8 cellular contexts compared by ENCODE assay signal in genomic region chr13:75635621-75636338, GRCh38. TPM values are rescaled to one million over a fixed set of nuclear protein-coding genes. Genes with fewer than 3 reads are reported as not detected.
DNase-seq lines count a peak whose midpoint lies in the region; ATAC-seq, FAIRE-seq and TF ChIP-seq lines count a peak whose summit lies in the region.

TSS of gene LMO7 (plus strand) at chr13:75636330. CDS start at chr13:75636658, 328 bp downstream.

- H3K4me1 ChIP-seq in Karpas-422 (ENCODE audit: low read length) (peaks cover 22% of the 10 kb centered on the region), mesenchymal stem cell (ENCODE audit: control insufficient read depth, insufficient read depth, low read depth, low read length) (peaks cover 7% of the 10 kb centered on the region)
- H3K4me1 ChIP-seq in effector memory CD4-positive, alpha-beta T cell (ENCODE audit: control insufficient read depth, insufficient read depth, low read length, poor library complexity, severe bottlenecking): no peaks in the 10 kb centered on the region

- peak; percentile 51 for FAIRE-seq in GM12891 (lab: Jason Lieb, UNC)
- FAIRE-seq in H54 (lab: Jason Lieb, UNC): no peak

- no peaks in the 10 kb centered on the region for H3K9me2 ChIP-seq in Karpas-422 (replicated peaks; ENCODE audit: insufficient read depth, low read length)

- no peak for TF ChIP-seq POLR2A in GM12891 (IDR thresholded peaks at IDR 0.05; ENCODE audit: low read depth, low read length)
- TF ChIP-seq POLR2A in H54 (IDR thresholded peaks at IDR 0.05; ENCODE audit: low read depth, low read length): no peak; the same call in 1 of the 2 replicates

- whole genome bisulfite sequencing in mesenchymal stem cell: 1% methylated on average over 63 of the region's 86 CpGs

- H3K4me3 ChIP-seq in Karpas-422 (ENCODE audit: low read length) (peak within 1 kb of the TSS; percentile 82), mesenchymal stem cell (ENCODE audit: insufficient read depth in 1 of 2, low read depth in 1 of 2, low read length in 2 of 2) (peak within 1 kb of the TSS; percentile 84 to 98)
- peak within 1 kb of the TSS; percentile 81 for H3K4me3 ChIP-seq in effector memory CD4-positive, alpha-beta T cell (ENCODE audit: insufficient read depth, low read depth, low read length, poor library complexity, severe bottlenecking)

- H3K79me1 ChIP-seq in mesenchymal stem cell (replicated peaks; ENCODE audit: low read length, poor library complexity, severe bottlenecking): peaks cover 5% of the 10 kb centered on the region

- H3K9ac ChIP-seq in Karpas-422 (ENCODE audit: low read length) (peak within 1 kb of the TSS; percentile 74), mesenchymal stem cell (ENCODE audit: low read length) (peak within 1 kb of the TSS; percentile 92)

- peak within 1 kb of the TSS; percentile 97 for H4K91ac ChIP-seq in mesenchymal stem cell (ENCODE audit: low read length)

- H3K9me3 ChIP-seq in Karpas-422 (ENCODE audit: low read length) (no peaks in the 10 kb centered on the region), mesenchymal stem cell (ENCODE audit: control insufficient read depth, low read length) (no peaks in the 10 kb centered on the region)
- H3K9me3 ChIP-seq in effector memory CD4-positive, alpha-beta T cell (ENCODE audit: control insufficient read depth, low read length): no peaks in the 10 kb centered on the region

- H3K79me2 ChIP-seq in Karpas-422 (ENCODE audit: low read length): peaks cover 10% of the 10 kb centered on the region; the same call in 1 of the 2 replicates

- H3K18ac ChIP-seq in mesenchymal stem cell (ENCODE audit: low read depth in 1 of 2, low read length in 2 of 2): peak within 1 kb of the TSS; percentile 66 to 97

- H2BK15ac ChIP-seq in mesenchymal stem cell (ENCODE audit: low read depth, poor library complexity, severe bottlenecking): peak within 1 kb of the TSS; percentile 95

- H3K4me2 ChIP-seq in Karpas-422 (ENCODE audit: low read depth, low read length, poor library complexity, severe bottlenecking) (peak within 1 kb of the TSS; percentile 81), mesenchymal stem cell (ENCODE audit: low read length, poor library complexity, severe bottlenecking) (peak within 1 kb of the TSS; percentile 66)

- peak within 1 kb of the TSS; percentile 57 for H2AK5ac ChIP-seq in mesenchymal stem cell (ENCODE audit: low read length, severe bottlenecking)

- no peaks in the 10 kb centered on the region for H3K9me3 Mint-ChIP-seq in stimulated activated effector memory CD8-positive, alpha-beta T cell treated with anti-CD3 and anti-CD28 coated beads, Interleukin-12 subunit alpha, Interleukin-12 subunit beta, amount 100 ng/mL, for 72 hours

- H2BK5ac ChIP-seq in mesenchymal stem cell (ENCODE audit: low read depth, low read length, poor library complexity, severe bottlenecking): peak within 1 kb of the TSS; percentile 4

- DNase-seq in GM12891 (ENCODE audit: insufficient read length, low spot score) (peak; percentile 68), H54 (ENCODE audit: insufficient read length, low spot score) (peak; percentile 65), Karpas-422 (no peak), mesenchymal stem cell (peak; percentile 72), G401 (ENCODE audit: low spot score) (no peak)
- DNase-seq in activated CD4-positive, alpha-beta T cell treated with anti-CD3 and anti-CD28 coated beads, Interleukin-2, amount 50 U/mL, for 4 hours: peak; percentile 22 to 26
- peak; percentile 37 to 55 (median 53) for DNase-seq in effector memory CD4-positive, alpha-beta T cell
- peak in 1 of 2 donors; percentile 68 for DNase-seq in stimulated activated effector memory CD8-positive, alpha-beta T cell treated with anti-CD3 and anti-CD28 coated beads, Interleukin-12 subunit alpha, Interleukin-12 subunit beta, amount 100 ng/mL, for 72 hours (ENCODE audit: low spot score in 2 of 2)

- H2BK120ac ChIP-seq in mesenchymal stem cell (ENCODE audit: low read depth, low read length): peak within 1 kb of the TSS; percentile 98

- H3K14ac ChIP-seq in mesenchymal stem cell (ENCODE audit: low read length in 2 of 2): peak within 1 kb of the TSS in 1 of 2 experiments; percentile 97

- peak within 1 kb of the TSS; percentile 98 to 99 for H2BK12ac ChIP-seq in mesenchymal stem cell (ENCODE audit: low read length in 2 of 2)

- no peaks in the 10 kb centered on the region for H3K27me3 ChIP-seq in Karpas-422 (ENCODE audit: low read length)
- H3K27me3 ChIP-seq in effector memory CD4-positive, alpha-beta T cell (replicated peaks; ENCODE audit: control insufficient read depth, insufficient read depth, low read length, poor library complexity, severe bottlenecking): no peaks in the 10 kb centered on the region
- H3K27me3 ChIP-seq in mesenchymal stem cell (ENCODE audit: control insufficient read depth in 1 of 2, insufficient read depth in 1 of 2, low read length in 2 of 2): no peaks in the 10 kb centered on the region

- H3K27ac ChIP-seq in Karpas-422 (ENCODE audit: low read length): no peak within 1 kb of the TSS
- peak within 1 kb of the TSS; percentile 52 for H3K27ac ChIP-seq in effector memory CD4-positive, alpha-beta T cell (ENCODE audit: insufficient read depth, low read length, poor library complexity, severe bottlenecking)
- H3K27ac ChIP-seq in mesenchymal stem cell (ENCODE audit: low read length, poor library complexity, severe bottlenecking): peak within 1 kb of the TSS; percentile 35

- no peaks in the 10 kb centered on the region for H4K20me1 ChIP-seq in Karpas-422 (ENCODE audit: insufficient read depth, low read depth, low read length)

- in situ Hi-C loops in G401 (cut with HindIII; ENCODE audit: low sequenced_read_pairs): no loop called here

- peak within 1 kb of the TSS; percentile 42 to 90 for H3K4ac ChIP-seq in mesenchymal stem cell (ENCODE audit: low read depth in 1 of 2, low read length in 2 of 2)

- peak within 1 kb of the TSS in 1 of 2 experiments; percentile 57 for H3K23ac ChIP-seq in mesenchymal stem cell (ENCODE audit: low read length in 2 of 2)

- H2AFZ ChIP-seq in Karpas-422 (ENCODE audit: low read length) (peak within 1 kb of the TSS; percentile 97), mesenchymal stem cell (ENCODE audit: low read depth, low read length) (peak within 1 kb of the TSS; percentile 47)

- peak within 1 kb of the TSS; percentile 69 for H3K4me3 Mint-ChIP-seq in stimulated activated effector memory CD8-positive, alpha-beta T cell treated with anti-CD3 and anti-CD28 coated beads, Interleukin-12 subunit alpha, Interleukin-12 subunit beta, amount 100 ng/mL, for 72 hours

- peaks cover 13% of the 10 kb centered on the region for H3K4me1 Mint-ChIP-seq in stimulated activated effector memory CD8-positive, alpha-beta T cell treated with anti-CD3 and anti-CD28 coated beads, Interleukin-12 subunit alpha, Interleukin-12 subunit beta, amount 100 ng/mL, for 72 hours

- H3K36me3 Mint-ChIP-seq in stimulated activated effector memory CD8-positive, alpha-beta T cell treated with anti-CD3 and anti-CD28 coated beads, Interleukin-12 subunit alpha, Interleukin-12 subunit beta, amount 100 ng/mL, for 72 hours: no peaks in the 10 kb centered on the region

- ATAC-seq in stimulated activated effector memory CD8-positive, alpha-beta T cell treated with anti-CD3 and anti-CD28 coated beads, Interleukin-12 subunit alpha, Interleukin-12 subunit beta, amount 100 ng/mL, for 72 hours: peak; percentile 77

- no peaks in the 10 kb centered on the region for H3K36me3 ChIP-seq in Karpas-422 (ENCODE audit: insufficient read depth, low read length)
- H3K36me3 ChIP-seq in effector memory CD4-positive, alpha-beta T cell (ENCODE audit: control insufficient read depth, insufficient read depth, low read length): no peaks in the 10 kb centered on the region
- peaks cover 0 to 1% of the 10 kb centered on the region in 2 experiments for H3K36me3 ChIP-seq in mesenchymal stem cell (ENCODE audit: control insufficient read depth in 1 of 2, insufficient read depth in 2 of 2, low read depth in 1 of 2, low read length in 2 of 2)

- peak within 1 kb of the TSS; percentile 93 for H4K8ac ChIP-seq in mesenchymal stem cell (ENCODE audit: low read length)

- H3K27ac Mint-ChIP-seq in stimulated activated effector memory CD8-positive, alpha-beta T cell treated with anti-CD3 and anti-CD28 coated beads, Interleukin-12 subunit alpha, Interleukin-12 subunit beta, amount 100 ng/mL, for 72 hours: peak within 1 kb of the TSS; percentile 48

TF ChIP-seq in GM12891, 5 proteins besides CTCF, POLR2A, EP300 and RAD21:
- TF ChIP-seq PAX5 (IDR thresholded peaks at IDR 0.05; ENCODE audit: insufficient read depth, low read length, severe bottlenecking) (no peak), TAF1 (IDR thresholded peaks at IDR 0.05; ENCODE audit: low read depth, low read length) (no peak), POU2F2 (IDR thresholded peaks at IDR 0.05; ENCODE audit: low read depth, low read length) (no peak), SPI1 (IDR thresholded peaks at IDR 0.05; ENCODE audit: low read depth, low read length) (no peak), POLR2AphosphoS5 (IDR thresholded peaks at IDR 0.05; ENCODE audit: low read depth, low read length) (no peak)

RNA-seq across cellular contexts. Expression of gene LMO7, which starts in this region (rescaled TPM):
- polyA plus RNA-seq in GM12891 (2012; ENCODE audit: low read depth, missing spikeins): 84.3 TPM
- total RNA-seq in Karpas-422 (2014; rRNA removed; shearing (Covaris generic); ENCODE audit: low replicate concordance): 31.9 and 40.0 TPM in 2 replicates
- 135 TPM for polyA plus RNA-seq in mesenchymal stem cell (2013, experiment 1 of 2)
- polyA plus RNA-seq in mesenchymal stem cell (2013, experiment 2 of 2): 129 TPM
- total RNA-seq in G401 (2014; rRNA removed; shearing (Covaris generic)): 2.1 and 7.7 TPM in 2 replicates

Comparison
In these comparisons a context has a peak if more than half of its experiments do, and no peak if none do; other contexts are left out.
1. DNase-seq: peak in GM12891 (single experiment), H54 (single experiment), activated CD4-positive, alpha-beta T cell treated with anti-CD3 and anti-CD28 coated beads, Interleukin-2, amount 50 U/mL, for 4 hours (2 of 2), effector memory CD4-positive, alpha-beta T cell (3 of 3) and mesenchymal stem cell (single experiment); none in Karpas-422 (single experiment) and G401 (single experiment).
2. Peak in every context shown above with its lines, with median percentiles within 50 percentile points of each other: H3K4me3 ChIP-seq.